ENCODE assay signal across 23 cellular contexts in genomic region chr10:79451046-79451699, GRCh38. TPM values are rescaled to one million over a fixed set of nuclear protein-coding genes. Genes with fewer than 3 reads are reported as not detected.
"Had no signal": no experiment of that assay in that cellular context is flagged by ENCODE, and none has a peak within 500 bp of the region (broad histone marks: within the 10 kb centered on the region; RNA-seq: fewer than 3 reads in every experiment).

No MANE protein-coding gene starts in this region.

- H3K36me3 Mint-ChIP-seq: naive B cell; stimulated activated effector memory CD8-positive, alpha-beta T cell treated with anti-CD3 and anti-CD28 coated beads, Interleukin-12 subunit alpha, Interleukin-12 subunit beta, amount 100 ng/mL, for 72 hours had no signal

- ATAC-seq: psoas muscle; stimulated activated effector memory CD8-positive, alpha-beta T cell treated with anti-CD3 and anti-CD28 coated beads, Interleukin-12 subunit alpha, Interleukin-12 subunit beta, amount 100 ng/mL, for 72 hours; stimulated activated naive CD8-positive, alpha-beta T cell treated with anti-CD3 and anti-CD28 coated beads, Interleukin-15, Interleukin-2, amounts not matched to agents 100 U/mL and 50 U/mL, for 24 hours had no signal

- H3K4me1 ChIP-seq: uterus had no signal

- DNase-seq: central memory CD4-positive, alpha-beta T cell; effector CD4-positive, alpha-beta T cell; endodermal cell; kidney; left cardiac atrium; left ventricle myocardium superior; mesenchymal stem cell; midbrain; naive B cell; psoas muscle; sigmoid colon; stimulated activated CD4-positive, alpha-beta T cell treated with anti-CD3 and anti-CD28 coated beads, Interleukin-2, amount 100 ng/mL, for 48 hours; stimulated activated CD8-positive, alpha-beta memory T cell treated with anti-CD3 and anti-CD28 coated beads, Interleukin-4, amount 100 ng/mL, for 48 hours; stimulated activated naive CD8-positive, alpha-beta T cell treated with anti-CD3 and anti-CD28 coated beads, Interleukin-15, Interleukin-2, amounts not matched to agents 100 U/mL and 50 U/mL, for 24 hours; trophoblast cell; uterus had no signal

- H3K4me3 ChIP-seq: coronary artery, heart left ventricle, lung, psoas muscle, sigmoid colon, skin epidermis, uterus had no signal

- H3K9me3 ChIP-seq: heart left ventricle, neutrophil, psoas muscle, sigmoid colon, uterus had no signal

- H3K36me3 ChIP-seq: heart left ventricle, neutrophil, sigmoid colon, uterus had no signal

- H3K9me3 Mint-ChIP-seq: endodermal cell; naive B cell; stimulated activated effector memory CD8-positive, alpha-beta T cell treated with anti-CD3 and anti-CD28 coated beads, Interleukin-12 subunit alpha, Interleukin-12 subunit beta, amount 100 ng/mL, for 72 hours had no signal

- H3K27me3 ChIP-seq: heart left ventricle, sigmoid colon, uterus had no signal

- H3K27ac Mint-ChIP-seq: stimulated activated effector memory CD8-positive, alpha-beta T cell treated with anti-CD3 and anti-CD28 coated beads, Interleukin-12 subunit alpha, Interleukin-12 subunit beta, amount 100 ng/mL, for 72 hours had no signal

- H3K27ac ChIP-seq: coronary artery, neutrophil, psoas muscle, skin epidermis, uterus had no signal

- H3K4me3 Mint-ChIP-seq: endodermal cell; naive B cell; stimulated activated effector memory CD8-positive, alpha-beta T cell treated with anti-CD3 and anti-CD28 coated beads, Interleukin-12 subunit alpha, Interleukin-12 subunit beta, amount 100 ng/mL, for 72 hours had no signal

RNA-seq across cellular contexts. Expression of gene ZCCHC24, which starts 5.7 kb away (rescaled TPM):
- polyA plus RNA-seq: neural cell had no signal
